16 cellular contexts compared by ENCODE assay signal in the genomic region with DNA sequence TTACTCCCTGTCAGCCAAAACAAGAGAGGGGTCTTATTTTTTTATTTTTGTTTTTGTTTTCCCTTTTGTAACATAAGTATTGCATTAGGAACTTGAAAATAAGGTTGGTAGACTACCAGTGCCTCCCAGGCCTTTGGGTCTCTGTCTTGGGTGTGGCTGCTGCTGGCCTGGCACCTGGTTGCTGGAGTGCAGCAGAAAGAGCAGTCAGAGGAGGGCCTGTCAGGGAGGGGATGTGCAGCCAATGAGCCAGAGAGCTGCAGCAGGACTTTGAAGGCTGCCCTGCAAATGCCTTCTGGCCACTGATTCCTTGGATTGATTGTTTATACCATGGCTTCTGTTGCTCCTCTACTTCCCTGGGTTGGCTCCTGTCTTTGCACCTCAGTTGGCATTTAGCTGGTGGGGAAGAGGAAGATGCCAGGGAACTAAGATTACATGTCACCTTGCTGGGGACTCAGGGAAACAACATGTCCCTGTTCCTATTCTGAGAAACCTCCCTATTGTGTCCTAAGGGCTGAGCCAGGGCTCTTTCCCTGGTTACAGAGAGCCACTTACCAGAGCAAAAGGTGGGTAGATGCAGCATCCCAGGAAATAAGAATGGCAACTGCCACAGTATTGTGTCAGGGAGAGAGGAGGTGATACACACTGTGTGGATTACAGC.
DNase-seq lines count a peak whose midpoint lies in the region; ATAC-seq and TF ChIP-seq lines count a peak whose summit lies in the region.
"Had no signal": no experiment of that assay in that cellular context is flagged by ENCODE, and none has a peak within 500 bp of the region (broad histone marks: within the 10 kb centered on the region; RNA-seq: fewer than 3 reads in every experiment).

No MANE protein-coding gene starts in this region.

- DNase-seq in heart left ventricle (no peak), right atrium auricular region (ENCODE audit: low spot score) (no peak), cerebellum (ENCODE audit: low spot score) (peak; percentile 39), osteocyte (ENCODE audit: extremely low spot score, unreplicated experiment) (peak; percentile 42), RWPE1 (ENCODE audit: low spot score) (no peak), Karpas-422 (no peak)
- no peak for DNase-seq in activated T-helper 1 cell treated with anti-CD3 and anti-CD28 coated beads, Interleukin-12 subunit alpha, Interleukin-12 subunit beta, Interleukin-2, Interleukin-4 antibody, amounts not matched to agents 30 ng/mL and 10 ng/mL and 1 ng/mL, durations not matched to agents 14 hours and 24 hours and 36 hours (ENCODE audit: low spot score)
- DNase-seq: EL, Kasumi-1, NCI-H1417, NCI-H1694 treated with DMSO at 0.1 percent for 48 hours had no signal

- H3K27ac ChIP-seq in heart left ventricle = peak overlapping the region in 4 of 12 donors; percentile 18 to 53 (median 40)
- H3K27ac ChIP-seq in right atrium auricular region = no peak overlapping the region
- H3K27ac ChIP-seq in RWPE1 = no peak overlapping the region
- H3K27ac ChIP-seq in Karpas-422 (ENCODE audit: low read length) = no peak overlapping the region
- H3K27ac ChIP-seq: A549, SJSA1 had no signal

- peaks cover 2% of the 10 kb centered on the region for H3K4me1 Mint-ChIP-seq in osteocyte (ENCODE audit: unreplicated experiment)
- H3K4me1 Mint-ChIP-seq in activated T-helper 1 cell treated with anti-CD3 and anti-CD28 coated beads, Interleukin-12 subunit alpha, Interleukin-12 subunit beta, Interleukin-2, Interleukin-4 antibody, amounts not matched to agents 30 ng/mL and 10 ng/mL and 1 ng/mL, durations not matched to agents 14 hours and 24 hours and 36 hours (ENCODE audit: low read depth) = peaks cover 38% of the 10 kb centered on the region

- intact Hi-C loops in heart left ventricle (cut with DNase I) = loop anchor here in 1 of 10 donors (10.0 kb wide), 1 partner anchor 139 kb away; no protein-coding TSS in a partner anchor
- intact Hi-C loops in activated T-helper 1 cell treated with anti-CD3 and anti-CD28 coated beads, Interleukin-12 subunit alpha, Interleukin-12 subunit beta, Interleukin-2, Interleukin-4 antibody, amounts not matched to agents 30 ng/mL and 10 ng/mL and 1 ng/mL, durations not matched to agents 14 hours and 24 hours and 36 hours (cut with micrococcal nuclease) = no loop called here

- H2AFZ ChIP-seq in Karpas-422 (ENCODE audit: low read length) = no peak overlapping the region

- H3K4me3 Mint-ChIP-seq in osteocyte (ENCODE audit: unreplicated experiment) = no peak overlapping the region
- no peak overlapping the region for H3K4me3 Mint-ChIP-seq in activated T-helper 1 cell treated with anti-CD3 and anti-CD28 coated beads, Interleukin-12 subunit alpha, Interleukin-12 subunit beta, Interleukin-2, Interleukin-4 antibody, amounts not matched to agents 30 ng/mL and 10 ng/mL and 1 ng/mL, durations not matched to agents 14 hours and 24 hours and 36 hours
- H3K4me3 Mint-ChIP-seq: B cell, CD14-positive monocyte had no signal

- H3K4me1 ChIP-seq in heart left ventricle = peaks cover 0 to 82% (median 50%) of the 10 kb centered on the region in 12 donors
- peaks cover 0 to 53% of the 10 kb centered on the region in 2 donors for H3K4me1 ChIP-seq in right atrium auricular region
- peaks cover 13% of the 10 kb centered on the region for H3K4me1 ChIP-seq in Karpas-422 (ENCODE audit: low read length)
- H3K4me1 ChIP-seq: A549, SJSA1 had no signal

- no peak overlapping the region for H3K9ac ChIP-seq in Karpas-422 (ENCODE audit: low read length)

- no peaks in the 10 kb centered on the region for H3K27me3 ChIP-seq in heart left ventricle
- no peaks in the 10 kb centered on the region for H3K27me3 ChIP-seq in right atrium auricular region
- no peaks in the 10 kb centered on the region for H3K27me3 ChIP-seq in Karpas-422 (ENCODE audit: low read length)
- H3K27me3 ChIP-seq: SJSA1 had no signal

- no peak for TF ChIP-seq POLR2A in heart left ventricle (IDR thresholded peaks at IDR 0.05)

- CTCF ChIA-PET in RWPE1 (lab: Yijun Ruan, JAX) = interaction anchor here (0.6 to 0.7 kb wide), 2 partner anchors 106 to 747 kb away, joined by 3 to 4 read pairs; no protein-coding TSS in a partner anchor

- TF ChIP-seq CTCF in heart left ventricle (IDR thresholded peaks at IDR 0.05) (no peak), right atrium auricular region (IDR thresholded peaks at IDR 0.05) (no peak), osteocyte (IDR thresholded peaks at IDR 0.05) (no peak), RWPE1 (conservative IDR thresholded peaks at IDR 0.05; ENCODE audit: low read depth) (no peak)

- no peaks in the 10 kb centered on the region for H3K9me3 ChIP-seq in heart left ventricle
- H3K9me3 ChIP-seq in right atrium auricular region = no peaks in the 10 kb centered on the region
- H3K9me3 ChIP-seq in Karpas-422 (ENCODE audit: low read length) = no peaks in the 10 kb centered on the region
- H3K9me3 ChIP-seq: A549, SJSA1 had no signal

- H3K27ac Mint-ChIP-seq in osteocyte (ENCODE audit: unreplicated experiment) = no peak overlapping the region
- no peak overlapping the region for H3K27ac Mint-ChIP-seq in activated T-helper 1 cell treated with anti-CD3 and anti-CD28 coated beads, Interleukin-12 subunit alpha, Interleukin-12 subunit beta, Interleukin-2, Interleukin-4 antibody, amounts not matched to agents 30 ng/mL and 10 ng/mL and 1 ng/mL, durations not matched to agents 14 hours and 24 hours and 36 hours
- H3K27ac Mint-ChIP-seq: B cell, CD14-positive monocyte had no signal

- ATAC-seq in heart left ventricle (peak; percentile 14 to 66 (median 50)), HG03280 (IDR thresholded peaks at IDR 0.05; ENCODE audit: unreplicated experiment) (no peak)
- ATAC-seq: A549 had no signal

- POLR2A ChIA-PET in RWPE1 (lab: Yijun Ruan, JAX; ENCODE audit: low non-redundant PET) = no interaction called here

- H3K4me2 ChIP-seq in Karpas-422 (ENCODE audit: low read depth, low read length, poor library complexity, severe bottlenecking) = no peak overlapping the region
- H3K4me2 ChIP-seq: A549 had no signal

- no peaks in the 10 kb centered on the region for H3K27me3 Mint-ChIP-seq in osteocyte (ENCODE audit: unreplicated experiment)
- H3K27me3 Mint-ChIP-seq in activated T-helper 1 cell treated with anti-CD3 and anti-CD28 coated beads, Interleukin-12 subunit alpha, Interleukin-12 subunit beta, Interleukin-2, Interleukin-4 antibody, amounts not matched to agents 30 ng/mL and 10 ng/mL and 1 ng/mL, durations not matched to agents 14 hours and 24 hours and 36 hours (ENCODE audit: insufficient read depth) = peaks cover 2% of the 10 kb centered on the region
- H3K27me3 Mint-ChIP-seq: B cell had no signal

- no peaks in the 10 kb centered on the region for H3K79me2 ChIP-seq in Karpas-422 (ENCODE audit: low read length)

- 0 out of 2 replicates have a peak, but pooled peaks cover 10% of the 10 kb centered on the region for H4K20me1 ChIP-seq in Karpas-422 (ENCODE audit: insufficient read depth, low read depth, low read length)

- no peaks in the 10 kb centered on the region for H3K36me3 ChIP-seq in heart left ventricle
- no peaks in the 10 kb centered on the region for H3K36me3 ChIP-seq in right atrium auricular region
- no peaks in the 10 kb centered on the region for H3K36me3 ChIP-seq in Karpas-422 (ENCODE audit: insufficient read depth, low read length)
- H3K36me3 ChIP-seq: SJSA1 had no signal

- H3K4me3 ChIP-seq in heart left ventricle (no peak overlapping the region), right atrium auricular region (no peak overlapping the region), Karpas-422 (ENCODE audit: low read length) (no peak overlapping the region)
- H3K4me3 ChIP-seq: A549, SJSA1 had no signal

- H3K9me3 Mint-ChIP-seq in osteocyte (ENCODE audit: unreplicated experiment) = no peaks in the 10 kb centered on the region
- no peaks in the 10 kb centered on the region for H3K9me3 Mint-ChIP-seq in activated T-helper 1 cell treated with anti-CD3 and anti-CD28 coated beads, Interleukin-12 subunit alpha, Interleukin-12 subunit beta, Interleukin-2, Interleukin-4 antibody, amounts not matched to agents 30 ng/mL and 10 ng/mL and 1 ng/mL, durations not matched to agents 14 hours and 24 hours and 36 hours
- H3K9me3 Mint-ChIP-seq: CD14-positive monocyte had no signal

- H3K9me2 ChIP-seq in Karpas-422 (replicated peaks; ENCODE audit: insufficient read depth, low read length) = no peaks in the 10 kb centered on the region

- H3K36me3 Mint-ChIP-seq in osteocyte (ENCODE audit: unreplicated experiment) = peaks cover 3% of the 10 kb centered on the region
- H3K36me3 Mint-ChIP-seq in activated T-helper 1 cell treated with anti-CD3 and anti-CD28 coated beads, Interleukin-12 subunit alpha, Interleukin-12 subunit beta, Interleukin-2, Interleukin-4 antibody, amounts not matched to agents 30 ng/mL and 10 ng/mL and 1 ng/mL, durations not matched to agents 14 hours and 24 hours and 36 hours (ENCODE audit: low read depth) = peaks cover 1% of the 10 kb centered on the region

Comparison
In these comparisons a context has a peak if more than half of its experiments do, and no peak if none do; other contexts are left out.
1. DNase-seq: peak in cerebellum (single experiment) and osteocyte (single experiment); none in heart left ventricle (0 of 5), right atrium auricular region (single experiment), activated T-helper 1 cell treated with anti-CD3 and anti-CD28 coated beads, Interleukin-12 subunit alpha, Interleukin-12 subunit beta, Interleukin-2, Interleukin-4 antibody, amounts not matched to agents 30 ng/mL and 10 ng/mL and 1 ng/mL, durations not matched to agents 14 hours and 24 hours and 36 hours (single experiment), RWPE1 (single experiment) and Karpas-422 (single experiment).